In genomic region chr5:80192507-80193241, GRCh38 we compare ENCODE assay signal across 9 cellular contexts.
DNase-seq lines count a peak whose midpoint lies in the region; ATAC-seq, FAIRE-seq and TF ChIP-seq lines count a peak whose summit lies in the region.
"Had no signal": no experiment of that assay in that cellular context is flagged by ENCODE, and none has a peak within 500 bp of the region (broad histone marks: within the 10 kb centered on the region; RNA-seq: fewer than 3 reads in every experiment).

No MANE protein-coding gene starts in this region.

- no peaks in the 10 kb centered on the region for H3K27me3 ChIP-seq in CD4-positive, alpha-beta memory T cell (ENCODE audit: insufficient read depth, low read length)
- H3K27me3 ChIP-seq in parathyroid adenoma (ENCODE audit: control insufficient read depth, insufficient read depth, low read length), result no peaks in the 10 kb centered on the region

- H3K79me2 ChIP-seq in parathyroid adenoma, result no peaks in the 10 kb centered on the region

- peak overlapping the region; percentile 12 to 43 for H3K4me3 ChIP-seq in CD4-positive, alpha-beta memory T cell (ENCODE audit: low read length in 2 of 2)
- H3K4me3 ChIP-seq in fibroblast of the aortic adventitia (ENCODE audit: low read depth, low read length) (no peak overlapping the region), parathyroid adenoma (ENCODE audit: low read depth, low read length) (no peak overlapping the region)

- H3K4me1 ChIP-seq in CD4-positive, alpha-beta memory T cell (ENCODE audit: insufficient read depth, low read length), result peaks cover 93% of the 10 kb centered on the region
- H3K4me1 ChIP-seq in parathyroid adenoma, result peaks cover 19% of the 10 kb centered on the region

- H3K36me3 ChIP-seq in CD4-positive, alpha-beta memory T cell (ENCODE audit: insufficient read depth, low read length), result no peaks in the 10 kb centered on the region
- no peaks in the 10 kb centered on the region for H3K36me3 ChIP-seq in parathyroid adenoma (ENCODE audit: control insufficient read depth, insufficient read depth, low read length)

- FAIRE-seq in RCC 7860 (lab: Jason Lieb, UNC), result no peak

- ATAC-seq in HG03135 (IDR thresholded peaks at IDR 0.05; ENCODE audit: unreplicated experiment) (no peak), GM18907 (IDR thresholded peaks at IDR 0.05; ENCODE audit: unreplicated experiment) (no peak)

- TF ChIP-seq CTCF in fibroblast of the aortic adventitia (IDR thresholded peaks at IDR 0.05; ENCODE audit: insufficient read depth, low read length) (no peak), parathyroid adenoma (IDR thresholded peaks at IDR 0.05) (no peak), GM10248 (IDR thresholded peaks at IDR 0.05; ENCODE audit: control extremely low read depth, extremely low read depth, low read depth, missing control alignments) (no peak), GM13977 (IDR thresholded peaks at IDR 0.05; ENCODE audit: extremely low read depth, insufficient read depth, missing control alignments) (no peak)

- no peak overlapping the region for H3K4me2 ChIP-seq in parathyroid adenoma (ENCODE audit: low read length)

- no peaks in the 10 kb centered on the region for H3K9me3 ChIP-seq in CD4-positive, alpha-beta memory T cell (ENCODE audit: control insufficient read depth in 1 of 2, low read length in 2 of 2)
- no peaks in the 10 kb centered on the region for H3K9me3 ChIP-seq in parathyroid adenoma (ENCODE audit: control insufficient read depth, low read length)

- CTCF ChIA-PET in CD4-positive, alpha-beta memory T cell (lab: Charles Lee; ENCODE audit: partially characterized antibody), result interaction anchor here (0.9 to 3.2 kb wide), 14 partner anchors 11 to 114 kb away, joined by 3 to 24 read pairs (median 4); partner anchors contain the start of gene SERINC5
- CTCF ChIA-PET in GM10248 (lab: Yijun Ruan, JAX), result interaction anchor here (1.1 to 3.2 kb wide), 2 partner anchors 10 to 20 kb away, joined by 3 to 10 read pairs; no protein-coding TSS in a partner anchor

- H3K4me1 Mint-ChIP-seq in CD4-positive, alpha-beta memory T cell, result peaks cover 66 to 93% (median 81%) of the 10 kb centered on the region in 4 donors

- peak overlapping the region; percentile 69 for H3K27ac ChIP-seq in CD4-positive, alpha-beta memory T cell (ENCODE audit: low read depth, low read length)
- peak overlapping the region; percentile 0 for H3K27ac ChIP-seq in parathyroid adenoma

- H3K9me3 Mint-ChIP-seq in CD4-positive, alpha-beta memory T cell, result no peaks in the 10 kb centered on the region

- H3K4me3 Mint-ChIP-seq in CD4-positive, alpha-beta memory T cell, result peak overlapping the region; percentile 64 to 89 (median 80)

- intact Hi-C loops in CD4-positive, alpha-beta memory T cell (cut with micrococcal nuclease), result loop anchor here (1.0 to 5.0 kb wide), 4 partner anchors 11 to 60 kb away; no protein-coding TSS in a partner anchor

- H3K27ac Mint-ChIP-seq in CD4-positive, alpha-beta memory T cell, result peak overlapping the region; percentile 88 to 97 (median 92)

- H3K9ac ChIP-seq in parathyroid adenoma, result no peak overlapping the region

- POLR2A ChIA-PET in CD4-positive, alpha-beta memory T cell (lab: Charles Lee; ENCODE audit: partially characterized antibody), result interaction anchor here (0.6 to 18.1 kb wide), 28 partner anchors 7 to 1659 kb away, joined by 3 to 409 read pairs (median 6); partner anchors contain the start of gene SERINC5
- POLR2A ChIA-PET in GM10248 (lab: Yijun Ruan, JAX), result no interaction called here

- DNase-seq in CD4-positive, alpha-beta memory T cell, result peak in 1 of 5 donors; percentile 33
- DNase-seq in RCC 7860 (ENCODE audit: low spot score) (peak; percentile 7), fibroblast of the aortic adventitia (ENCODE audit: low read depth) (peak; percentile 50), GM10248 (ENCODE audit: extremely low spot score) (no peak), GM13977 (ENCODE audit: low spot score) (no peak)
- DNase-seq: NCI-H526 had no signal

- H3K27me3 Mint-ChIP-seq in CD4-positive, alpha-beta memory T cell, result no peaks in the 10 kb centered on the region

- peak overlapping the region; percentile 72 for H2AFZ ChIP-seq in parathyroid adenoma

- in situ Hi-C loops in GM13977 (cut with MboI; ENCODE audit: low pct_unique_long_range_greater_than_20kb, low sequenced_read_pairs, unreplicated experiment), result no loop called here

- H3K36me3 Mint-ChIP-seq in CD4-positive, alpha-beta memory T cell, result peaks cover 18 to 30% of the 10 kb centered on the region in 2 donors

Comparison
In these comparisons a context has a peak if more than half of its experiments do, and no peak if none do; other contexts are left out.
1. DNase-seq: peak in RCC 7860 (single experiment) and fibroblast of the aortic adventitia (single experiment); none in GM10248 (single experiment) and GM13977 (single experiment).
2. H3K4me3 ChIP-seq: peak in CD4-positive, alpha-beta memory T cell (2 of 2); none in fibroblast of the aortic adventitia (single experiment) and parathyroid adenoma (single experiment).